ENCODE assay signal across 8 cellular contexts in genomic region chr15:64841258-64842098, GRCh38. TPM values are rescaled to one million over a fixed set of nuclear protein-coding genes. Genes with fewer than 3 reads are reported as not detected.
DNase-seq lines count a peak whose midpoint lies in the region; TF ChIP-seq lines count a peak whose summit lies in the region.

Gene PLEKHO2 (plus strand): TSS chr15:64841915. CDS start chr15:64842017, 102 bp downstream.

- H3K4me3 ChIP-seq in GM06990 (replicated peaks; ENCODE audit: low read depth, low read length) (peak within 1 kb of the TSS; percentile 98), HFF-Myc (replicated peaks; ENCODE audit: low read depth, low read length) (peak within 1 kb of the TSS; percentile 76), osteoblast (ENCODE audit: insufficient read depth, low read length) (peak within 1 kb of the TSS; percentile 97), testis (peak within 1 kb of the TSS; percentile 84 to 98)

- no peaks in the 10 kb centered on the region for H3K9me3 Mint-ChIP-seq in activated naive CD8-positive, alpha-beta T cell (ENCODE audit: low read depth)
- H3K9me3 Mint-ChIP-seq in glutamatergic neuron (ENCODE audit: unreplicated experiment), result peaks cover 16% of the 10 kb centered on the region

- H3K27ac ChIP-seq in osteoblast (ENCODE audit: low read depth, low read length) (peak within 1 kb of the TSS; percentile 78), testis (peak within 1 kb of the TSS; percentile 90 to 95)

- H3K4me1 Mint-ChIP-seq in activated naive CD8-positive, alpha-beta T cell (ENCODE audit: low read depth), result peaks cover 68% of the 10 kb centered on the region
- peaks cover 19% of the 10 kb centered on the region for H3K4me1 Mint-ChIP-seq in glutamatergic neuron (ENCODE audit: low read depth, unreplicated experiment)

- H3K36me3 ChIP-seq in GM06990 (ENCODE audit: control insufficient read depth, insufficient read depth, low read length), result no peaks in the 10 kb centered on the region; the same call in 1 of the 2 replicates
- no peaks in the 10 kb centered on the region for H3K36me3 ChIP-seq in osteoblast (ENCODE audit: insufficient read depth, low read length)
- H3K36me3 ChIP-seq in testis (ENCODE audit: low read depth, missing control alignments), result no peaks in the 10 kb centered on the region

- WGBS in testis, 2 donors, result 1% methylated on average over 69 of the region's 79 CpGs; no CpG with 5 or more reads in 1 of the 2 donors

- H3K27me3 ChIP-seq in GM06990 (replicated peaks; ENCODE audit: control insufficient read depth, insufficient read depth, low read length), result no peaks in the 10 kb centered on the region
- no peaks in the 10 kb centered on the region for H3K27me3 ChIP-seq in osteoblast (ENCODE audit: insufficient read depth, low read length)
- no peaks in the 10 kb centered on the region for H3K27me3 ChIP-seq in testis

- H2AFZ ChIP-seq in osteoblast (ENCODE audit: low read length), result peak within 1 kb of the TSS; percentile 81

- H3K36me3 Mint-ChIP-seq in activated naive CD8-positive, alpha-beta T cell, result no peaks in the 10 kb centered on the region
- no peaks in the 10 kb centered on the region for H3K36me3 Mint-ChIP-seq in glutamatergic neuron (ENCODE audit: unreplicated experiment)

- no peaks in the 10 kb centered on the region for H3K9me3 ChIP-seq in osteoblast (ENCODE audit: low read depth, low read length)
- no peaks in the 10 kb centered on the region for H3K9me3 ChIP-seq in testis

- H3K4me2 ChIP-seq in osteoblast (ENCODE audit: insufficient read depth, low read length), result peak within 1 kb of the TSS; percentile 98

- no peaks in the 10 kb centered on the region for H3K27me3 Mint-ChIP-seq in activated naive CD8-positive, alpha-beta T cell
- peaks cover 17% of the 10 kb centered on the region for H3K27me3 Mint-ChIP-seq in glutamatergic neuron (ENCODE audit: unreplicated experiment)

- peaks cover 48% of the 10 kb centered on the region for H3K79me2 ChIP-seq in osteoblast (ENCODE audit: insufficient read depth, low read length)

- peak; percentile 49 for TF ChIP-seq POLR2A in testis (IDR thresholded peaks at IDR 0.05)

- H3K27ac Mint-ChIP-seq in activated naive CD8-positive, alpha-beta T cell, result peak within 1 kb of the TSS; percentile 89
- H3K27ac Mint-ChIP-seq in glutamatergic neuron (ENCODE audit: unreplicated experiment), result peak within 1 kb of the TSS; percentile 91

- DNase-seq in GM06990 (ENCODE audit: extremely low read depth, insufficient read length), result peak; percentile 91
- DNase-seq in HFF-Myc (ENCODE audit: extremely low read depth, low read depth), result peak; percentile 77
- peak; percentile 94 for DNase-seq in NCI-H1048 (lab: John Stamatoyannopoulos, UW)
- DNase-seq in SKM-1 treated with dmso at 0.1 percent for 144 hours (lab: John Stamatoyannopoulos, UW; ENCODE audit: unreplicated experiment), result peak; percentile 94
- DNase-seq in glutamatergic neuron, result peak; percentile 95
- peak; percentile 99 for DNase-seq in osteoblast (ENCODE audit: insufficient read length, low spot score, missing footprints)
- peak; percentile 96 for DNase-seq in testis

- peaks cover 39% of the 10 kb centered on the region for H3K4me1 ChIP-seq in osteoblast (ENCODE audit: insufficient read depth, low read length)
- H3K4me1 ChIP-seq in testis, result peaks cover 25% of the 10 kb centered on the region

- peak within 1 kb of the TSS; percentile 92 for H3K4me3 Mint-ChIP-seq in activated naive CD8-positive, alpha-beta T cell
- peak within 1 kb of the TSS; percentile 99 for H3K4me3 Mint-ChIP-seq in glutamatergic neuron (ENCODE audit: unreplicated experiment)

- H4K20me1 ChIP-seq in osteoblast (ENCODE audit: insufficient read depth, low read length), result peaks cover 27% of the 10 kb centered on the region

- TF ChIP-seq CTCF in GM06990 (IDR thresholded peaks at IDR 0.05; ENCODE audit: insufficient read depth, low read length, poor library complexity, severe bottlenecking), result peak; percentile 18
- TF ChIP-seq CTCF in HFF-Myc (IDR thresholded peaks at IDR 0.05; ENCODE audit: low read depth, low read length, missing control alignments), result no peak
- peak; percentile 17 for TF ChIP-seq CTCF in glutamatergic neuron (IDR thresholded peaks at IDR 0.05; ENCODE audit: partially characterized antibody, unreplicated experiment)
- TF ChIP-seq CTCF in osteoblast (IDR thresholded peaks at IDR 0.05; ENCODE audit: extremely low read depth, low read depth, low read length), result no peak
- TF ChIP-seq CTCF in testis (IDR thresholded peaks at IDR 0.05), result no peak

- intact Hi-C loops in testis (cut with DNase I; ENCODE audit: low total_unique reads), result no loop called here

RNA-seq across cellular contexts. Expression of gene PLEKHO2, which starts in this region (rescaled TPM):
- total RNA-seq in glutamatergic neuron (ENCODE audit: unreplicated experiment) (18.0 TPM), osteoblast (38.3 and 41.6 TPM in 2 replicates), testis (10 to 100 TPM; 17.2 to 28.9 TPM)
- 19.3 TPM for polyA plus RNA-seq in testis (ENCODE audit: insufficient read depth, low read depth, low replicate concordance)

Comparison
In these comparisons a context has a peak if more than half of its experiments do, and no peak if none do; other contexts are left out.
1. Peak in every context shown above with its lines: DNase-seq, H3K4me3 ChIP-seq and H3K27ac ChIP-seq.
2. CTCF ChIP-seq: peak in GM06990 (single experiment) and glutamatergic neuron (single experiment); none in HFF-Myc (single experiment), osteoblast (single experiment) and testis (0 of 3).